1 cellular context compared by ENCODE assay signal in the genomic region with DNA sequence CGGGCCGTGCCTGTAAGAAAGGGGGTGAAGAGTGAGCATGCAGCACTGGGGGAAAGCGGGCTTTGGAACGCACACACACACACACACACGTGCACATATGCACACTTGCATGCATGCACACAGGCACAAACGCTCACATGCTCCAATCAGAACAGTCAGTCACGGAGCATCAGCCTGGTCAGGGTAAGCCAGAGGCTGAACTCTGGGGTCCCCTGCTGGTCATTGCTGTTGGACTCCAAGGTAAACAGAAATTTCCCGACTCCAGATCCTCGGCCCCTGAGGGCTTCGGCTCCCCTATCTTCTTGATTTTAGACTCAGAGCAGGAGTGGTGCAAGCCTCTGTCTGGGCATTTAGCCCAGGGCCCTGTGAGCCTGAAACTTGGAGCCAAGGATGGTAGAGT.
TF ChIP-seq lines count a peak whose summit lies in the region.

No MANE protein-coding gene starts in this region.

TF ChIP-seq in H1, 55 proteins besides CTCF, POLR2A, EP300 and RAD21 (continued from another document):
- no peak for TF ChIP-seq SP2 (IDR thresholded peaks at IDR 0.05; ENCODE audit: low read length)
- TF ChIP-seq CHD2 (IDR thresholded peaks at IDR 0.05; ENCODE audit: low read length) = no peak
- no peak for TF ChIP-seq CREB1 (IDR thresholded peaks at IDR 0.05)
- TF ChIP-seq NRF1 (IDR thresholded peaks at IDR 0.05; ENCODE audit: low read depth, low read length) = no peak
- TF ChIP-seq TAF7 (optimal IDR thresholded peaks at IDR 0.05; ENCODE audit: borderline replicate concordance, low read depth, low read length) = no peak
- TF ChIP-seq MAFK (IDR thresholded peaks at IDR 0.05; ENCODE audit: low read depth, low read length) = no peak
- no peak for TF ChIP-seq SP4 (IDR thresholded peaks at IDR 0.05; ENCODE audit: low read length)
- TF ChIP-seq, protein P1, sequence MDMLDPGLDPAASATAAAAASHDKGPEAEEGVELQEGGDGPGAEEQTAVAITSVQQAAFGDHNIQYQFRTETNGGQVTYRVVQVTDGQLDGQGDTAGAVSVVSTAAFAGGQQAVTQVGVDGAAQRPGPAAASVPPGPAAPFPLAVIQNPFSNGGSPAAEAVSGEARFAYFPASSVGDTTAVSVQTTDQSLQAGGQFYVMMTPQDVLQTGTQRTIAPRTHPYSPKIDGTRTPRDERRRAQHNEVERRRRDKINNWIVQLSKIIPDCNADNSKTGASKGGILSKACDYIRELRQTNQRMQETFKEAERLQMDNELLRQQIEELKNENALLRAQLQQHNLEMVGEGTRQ (IDR thresholded peaks at IDR 0.05; ENCODE audit: low read length) = peak; percentile 25; the same call in 1 of the 2 replicates
- TF ChIP-seq, protein P2, sequence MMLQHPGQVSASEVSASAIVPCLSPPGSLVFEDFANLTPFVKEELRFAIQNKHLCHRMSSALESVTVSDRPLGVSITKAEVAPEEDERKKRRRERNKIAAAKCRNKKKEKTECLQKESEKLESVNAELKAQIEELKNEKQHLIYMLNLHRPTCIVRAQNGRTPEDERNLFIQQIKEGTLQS (IDR thresholded peaks at IDR 0.05; ENCODE audit: insufficient read depth, low read depth, low read length) = no peak
